In genomic region chr2:119288576-119288975, GRCh38 we compare ENCODE assay signal across 1 cellular context.
A peak's percentile ranks its signal among the peaks of the same experiment; 100 is the strongest.
TF ChIP-seq lines count a peak whose summit lies in the region.

No MANE protein-coding gene starts in this region.

TF ChIP-seq in K562, 482 proteins besides CTCF, POLR2A, EP300 and RAD21 (continued from another document):
- peak; percentile 26 for TF ChIP-seq PRDM10 (IDR thresholded peaks at IDR 0.05; ENCODE audit: partially characterized antibody)
- no peak for TF ChIP-seq RCOR1 (IDR thresholded peaks at IDR 0.05; ENCODE audit: borderline replicate concordance in 1 of 2, low read depth in 2 of 2, low read length in 2 of 2)
- TF ChIP-seq TAF9B (IDR thresholded peaks at IDR 0.05; ENCODE audit: partially characterized antibody), result no peak
